9 cellular contexts compared by ENCODE assay signal in the genomic region with DNA sequence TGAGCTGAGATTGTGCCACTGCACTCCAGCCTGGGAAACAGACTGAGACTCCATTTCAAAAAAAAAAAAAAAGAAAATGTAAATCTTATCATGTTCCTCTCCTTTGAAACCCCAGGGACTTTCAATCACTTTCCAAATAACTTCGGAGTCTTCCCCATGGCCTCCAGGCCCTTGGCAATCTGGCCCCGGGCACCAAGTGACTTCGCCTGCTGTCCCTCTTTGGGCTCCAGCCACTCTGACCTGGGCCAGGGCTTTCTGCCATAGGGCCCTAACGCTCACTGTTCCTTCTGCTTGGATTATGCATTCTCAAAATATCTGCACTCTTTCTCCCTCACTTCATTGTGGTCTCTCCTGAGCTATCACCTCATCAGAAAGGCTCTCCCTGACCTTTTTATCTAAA.
"Had no signal": no experiment of that assay in that cellular context is flagged by ENCODE, and none has a peak within 500 bp of the region (broad histone marks: within the 10 kb centered on the region; RNA-seq: fewer than 3 reads in every experiment).

No MANE protein-coding gene starts in this region.

- H3K4me1 ChIP-seq: HAP-1 had no signal

- H3K9me3 ChIP-seq: HAP-1 had no signal

- H3K36me3 ChIP-seq: HAP-1 had no signal

- ATAC-seq: GM23338, HCT116 had no signal

- H3K27ac ChIP-seq: GM23248 had no signal

- H3K4me3 ChIP-seq: GM23248, GM23338, HAP-1 had no signal

- DNase-seq: GOT3, H7, H9, HCEC 1CT, HFFc6 had no signal
